33 cellular contexts compared by ENCODE assay signal in genomic region chr14:93050761-93051160, GRCh38.
DNase-seq lines count a peak whose midpoint lies in the region; ATAC-seq and TF ChIP-seq lines count a peak whose summit lies in the region.
"Had no signal": no experiment of that assay in that cellular context is flagged by ENCODE, and none has a peak within 500 bp of the region (broad histone marks: within the 10 kb centered on the region; RNA-seq: fewer than 3 reads in every experiment).

No MANE protein-coding gene starts in this region.

- TF ChIP-seq POLR2A in sigmoid colon (IDR thresholded peaks at IDR 0.05) (no peak), ovary (IDR thresholded peaks at IDR 0.05) (no peak)

- H3K36me3 ChIP-seq in iPS-18a (ENCODE audit: control insufficient read depth, low read depth, low read length): no peaks in the 10 kb centered on the region
- no peaks in the 10 kb centered on the region for H3K36me3 ChIP-seq in sigmoid colon
- H3K36me3 ChIP-seq in ovary: no peaks in the 10 kb centered on the region
- H3K36me3 ChIP-seq: lower lobe of right lung had no signal

- H3K27me3 ChIP-seq in right cardiac atrium (ENCODE audit: control insufficient read depth, insufficient read depth) (no peaks in the 10 kb centered on the region), iPS-18a (ENCODE audit: control insufficient read depth, insufficient read depth, low read length) (no peaks in the 10 kb centered on the region), sigmoid colon (no peaks in the 10 kb centered on the region), ovary (no peaks in the 10 kb centered on the region)
- H3K27me3 ChIP-seq: spleen had no signal

- WGBS in right cardiac atrium: 74% methylated on average over 12 of the region's 12 CpGs
- 37 to 77% methylated on average over 12 of the region's 12 CpGs for WGBS in sigmoid colon, 2 donors
- 79 to 84% (median 82%) methylated on average over 12 of the region's 12 CpGs for WGBS in ovary, 3 donors

- ATAC-seq in right cardiac atrium: no peak
- ATAC-seq in Right ventricle myocardium superior (ENCODE audit: poor library complexity): no peak
- no peak for ATAC-seq in HG03196 (IDR thresholded peaks at IDR 0.05; ENCODE audit: unreplicated experiment)
- ATAC-seq: activated T-cell treated with anti-CD3 and anti-CD28 coated beads, Interleukin-2, amount 50 U/mL, for 72 hours; lower lobe of right lung; Right ventricle myocardium inferior; SK-N-SH treated with all-trans-retinoic acid at 6 μM for 48 hours; T-helper 17 cell had no signal

- H3K4me1 ChIP-seq in right cardiac atrium (ENCODE audit: control insufficient read depth, insufficient read depth, low read length) (peaks cover 17% of the 10 kb centered on the region), iPS-18a (ENCODE audit: control insufficient read depth, low read depth, low read length) (peaks cover 46% of the 10 kb centered on the region), sigmoid colon (peaks cover 0 to 84% (median 77%) of the 10 kb centered on the region in 4 donors), ovary (ENCODE audit: insufficient read depth) (peaks cover 9% of the 10 kb centered on the region)

- no peak overlapping the region for H3K9ac ChIP-seq in iPS-18a (ENCODE audit: low read length)

- intact Hi-C loops in right cardiac atrium (cut with DNase I): no loop called here
- intact Hi-C loops in Right ventricle myocardium superior (cut with DNase I): no loop called here
- intact Hi-C loops in sigmoid colon (cut with DNase I): no loop called here
- intact Hi-C loops in ovary (cut with DNase I): no loop called here

- H3K4me3 ChIP-seq in right cardiac atrium (ENCODE audit: low read length) (no peak overlapping the region), iPS-18a (ENCODE audit: low read length) (no peak overlapping the region), sigmoid colon (no peak overlapping the region), ovary (no peak overlapping the region)
- H3K4me3 ChIP-seq: lower lobe of right lung, spleen had no signal

- H3K9me3 ChIP-seq in right cardiac atrium (ENCODE audit: control insufficient read depth, low read length) (no peaks in the 10 kb centered on the region), iPS-18a (ENCODE audit: control insufficient read depth, low read depth, low read length) (no peaks in the 10 kb centered on the region), sigmoid colon (no peaks in the 10 kb centered on the region), ovary (no peaks in the 10 kb centered on the region)
- H3K9me3 ChIP-seq: lower lobe of right lung, spleen had no signal

- TF ChIP-seq CTCF in sigmoid colon (IDR thresholded peaks at IDR 0.05) (no peak), ovary (IDR thresholded peaks at IDR 0.05) (no peak)

- H3K27ac ChIP-seq in right cardiac atrium (ENCODE audit: low read length): no peak overlapping the region
- peak overlapping the region; percentile 18 for H3K27ac ChIP-seq in iPS-18a (ENCODE audit: low read length)
- H3K27ac ChIP-seq in sigmoid colon: peak overlapping the region; percentile 74 to 94 (median 84)
- H3K27ac ChIP-seq in ovary: no peak overlapping the region
- H3K27ac ChIP-seq: lower lobe of right lung had no signal

- DNase-seq in right cardiac atrium: peak in 2 of 3 donors; percentile 48 to 49
- no peak for DNase-seq in Right ventricle myocardium superior
- no peak for DNase-seq in sigmoid colon
- DNase-seq in ovary: no peak
- DNase-seq in midbrain (lab: John Stamatoyannopoulos, UW): no peak
- DNase-seq in NCI-H146 treated with DMSO at 0.1 percent for 48 hours (lab: John Stamatoyannopoulos, UW; ENCODE audit: unreplicated experiment): no peak
- DNase-seq: 8988T; activated CD4-positive, alpha-beta T cell treated with anti-CD3 and anti-CD28 coated beads, Interleukin-2, amount 50 U/mL, for 48 hours; activated CD4-positive, CD25-positive, alpha-beta regulatory T cell treated with anti-CD3 and anti-CD28 coated beads, Interleukin-2, amount 50 U/mL, for 72 hours; activated T-cell treated with anti-CD3 and anti-CD28 coated beads, Interleukin-2, amount 50 U/mL, for 72 hours; C1 segment of cervical spinal cord; Calu3; caudate nucleus; cortex of kidney; erythroblast; head of caudate nucleus; KBM-7; lower lobe of right lung; NCI-H1092 treated with DMSO at 0.1 percent for 48 hours; NCI-H187; NCI-H2171; NCI-H510A treated with DMSO at 0.1 percent for 48 hours; nephron progenitor cell; OCI-M1; retina; spleen; stimulated activated CD8-positive, alpha-beta memory T cell treated with anti-CD3 and anti-CD28 coated beads, Interleukin-4, amount 100 ng/mL, for 48 hours; T-helper 17 cell; trophoblast cell had no signal

- TF ChIP-seq EP300 in sigmoid colon (IDR thresholded peaks at IDR 0.05) (no peak), ovary (IDR thresholded peaks at IDR 0.05) (no peak)

Comparison
In these comparisons a context has a peak if more than half of its experiments do, and no peak if none do; other contexts are left out.
1. DNase-seq: peak in right cardiac atrium (2 of 3); none in Right ventricle myocardium superior (single experiment), sigmoid colon (single experiment), ovary (0 of 5), midbrain (single experiment) and NCI-H146 treated with DMSO at 0.1 percent for 48 hours (single experiment).
2. H3K27ac ChIP-seq: peak in iPS-18a (single experiment) and sigmoid colon (4 of 4); none in right cardiac atrium (single experiment) and ovary (0 of 2).